14 cellular contexts compared by ENCODE assay signal in genomic region chr2:119701352-119701751, GRCh38. TPM values are rescaled to one million over a fixed set of nuclear protein-coding genes. Genes with fewer than 3 reads are reported as not detected.
"Had no signal": no experiment of that assay in that cellular context is flagged by ENCODE, and none has a peak within 500 bp of the region (broad histone marks: within the 10 kb centered on the region; RNA-seq: fewer than 3 reads in every experiment).

No MANE protein-coding gene starts in this region.

- H2AFZ ChIP-seq: hepatocyte, parathyroid adenoma had no signal

- H3K27me3 ChIP-seq: ascending aorta, dorsolateral prefrontal cortex, esophagus muscularis mucosa, hepatocyte, tibial artery had no signal

- H3K4me3 ChIP-seq: ascending aorta, dorsolateral prefrontal cortex, esophagus muscularis mucosa, hepatocyte, tibial artery had no signal

- H3K9me3 Mint-ChIP-seq: activated B cell treated with CpG ODN at 0.5 μM for 24 hours; stimulated activated effector memory CD8-positive, alpha-beta T cell treated with anti-CD3 and anti-CD28 coated beads, Interleukin-12 subunit alpha, Interleukin-12 subunit beta, amount 100 ng/mL, for 72 hours had no signal

- H3K36me3 ChIP-seq: ascending aorta, esophagus muscularis mucosa, tibial artery had no signal

- DNase-seq: activated B cell treated with CpG ODN at 0.5 μM for 24 hours; activated CD4-positive, alpha-beta T cell treated with anti-CD3 and anti-CD28 coated beads, Interleukin-2, amount 50 U/mL, for 1 hour; activated naive CD4-positive, alpha-beta T cell; activated T-cell treated with anti-CD3 and anti-CD28 coated beads for 4 hours; dorsolateral prefrontal cortex; retina; T-helper 17 cell; tibial artery had no signal

- H3K27ac Mint-ChIP-seq: activated B cell treated with CpG ODN at 0.5 μM for 24 hours; stimulated activated effector memory CD8-positive, alpha-beta T cell treated with anti-CD3 and anti-CD28 coated beads, Interleukin-12 subunit alpha, Interleukin-12 subunit beta, amount 100 ng/mL, for 72 hours; T-helper 17 cell had no signal

- H3K4me1 ChIP-seq: ascending aorta had no signal

- ATAC-seq: stimulated activated effector memory CD8-positive, alpha-beta T cell treated with anti-CD3 and anti-CD28 coated beads, Interleukin-12 subunit alpha, Interleukin-12 subunit beta, amount 100 ng/mL, for 72 hours; T-helper 17 cell had no signal

- H3K9me3 ChIP-seq: ascending aorta, tibial artery had no signal

- H3K9ac ChIP-seq: parathyroid adenoma had no signal

- H3K4me2 ChIP-seq: hepatocyte had no signal

- H3K27me3 Mint-ChIP-seq: T-helper 17 cell had no signal

- H3K27ac ChIP-seq: ascending aorta, dorsolateral prefrontal cortex, esophagus muscularis mucosa, hepatocyte, parathyroid adenoma, tibial artery had no signal

- H3K4me3 Mint-ChIP-seq: activated B cell treated with CpG ODN at 0.5 μM for 24 hours; neural crest cell; stimulated activated effector memory CD8-positive, alpha-beta T cell treated with anti-CD3 and anti-CD28 coated beads, Interleukin-12 subunit alpha, Interleukin-12 subunit beta, amount 100 ng/mL, for 72 hours; T-helper 17 cell had no signal

- H3K79me2 ChIP-seq: hepatocyte, parathyroid adenoma had no signal

RNA-seq across cellular contexts. Expression of gene TMEM177, which starts 22.4 kb away (rescaled TPM):
- total RNA-seq: ascending aorta had no signal
